Comparison of ENCODE assay signal across 2 cellular contexts in the genomic region with DNA sequence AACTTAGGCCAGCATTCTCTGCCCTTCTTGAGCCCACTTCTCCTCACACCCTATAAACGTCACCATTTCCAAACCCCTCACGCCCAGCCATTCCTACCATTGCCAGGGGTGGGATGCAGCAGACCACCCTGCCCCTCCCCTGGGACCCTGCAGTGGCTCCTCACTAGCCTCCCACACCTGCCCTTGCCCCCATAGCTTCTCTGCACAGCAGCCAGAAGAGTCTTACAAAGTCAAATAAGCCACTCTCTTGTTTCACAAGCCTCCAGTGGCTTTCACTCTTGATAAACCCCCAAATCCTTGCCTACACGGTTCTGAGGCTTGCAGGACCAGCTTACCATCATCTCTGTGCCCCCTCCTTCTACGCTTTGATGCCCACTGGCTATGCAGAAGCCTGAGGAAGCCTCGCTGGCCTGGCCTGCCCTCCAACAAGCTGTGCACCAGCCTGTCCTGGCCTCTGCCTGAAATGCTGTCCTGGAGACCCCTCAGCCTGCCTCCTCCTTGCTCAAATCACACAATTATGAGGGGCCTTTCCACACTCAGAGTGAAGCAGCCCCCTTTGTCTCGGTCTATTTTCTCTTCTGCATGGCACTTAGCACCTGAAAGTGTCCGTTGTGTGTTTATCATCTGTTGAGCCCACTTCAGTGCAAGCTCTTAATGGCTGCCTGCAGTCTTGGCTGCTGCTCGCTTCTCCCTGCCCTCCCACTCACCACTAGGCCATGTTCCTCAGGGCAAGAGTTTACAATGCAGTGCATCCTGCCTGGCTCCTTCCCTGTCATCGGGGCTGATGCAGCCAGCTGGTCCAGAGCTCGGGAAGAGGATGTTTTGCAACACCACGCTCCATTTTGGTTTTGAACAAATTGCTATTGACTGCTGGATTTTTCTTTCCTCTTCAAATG.
TF ChIP-seq lines count a peak whose summit lies in the region.

No MANE protein-coding gene starts in this region.

TF ChIP-seq in GM23338, 12 proteins besides CTCF, POLR2A, EP300 and RAD21 (continues in another document):
- TF ChIP-seq NANOG (IDR thresholded peaks at IDR 0.05; ENCODE audit: borderline replicate concordance) (no peak), EZH2 (IDR thresholded peaks at IDR 0.05; ENCODE audit: low read depth, unreplicated experiment) (no peak), CREB1 (CRISPR knock-in tag; IDR thresholded peaks at IDR 0.05; ENCODE audit: low read depth) (no peak), JUNB (IDR thresholded peaks at IDR 0.05; ENCODE audit: unreplicated experiment) (no peak), STAT1 (IDR thresholded peaks at IDR 0.05; ENCODE audit: unreplicated experiment) (no peak), POLR2AphosphoS5 (IDR thresholded peaks at IDR 0.05; ENCODE audit: low read depth) (no peak)
- TF ChIP-seq, protein P1, sequence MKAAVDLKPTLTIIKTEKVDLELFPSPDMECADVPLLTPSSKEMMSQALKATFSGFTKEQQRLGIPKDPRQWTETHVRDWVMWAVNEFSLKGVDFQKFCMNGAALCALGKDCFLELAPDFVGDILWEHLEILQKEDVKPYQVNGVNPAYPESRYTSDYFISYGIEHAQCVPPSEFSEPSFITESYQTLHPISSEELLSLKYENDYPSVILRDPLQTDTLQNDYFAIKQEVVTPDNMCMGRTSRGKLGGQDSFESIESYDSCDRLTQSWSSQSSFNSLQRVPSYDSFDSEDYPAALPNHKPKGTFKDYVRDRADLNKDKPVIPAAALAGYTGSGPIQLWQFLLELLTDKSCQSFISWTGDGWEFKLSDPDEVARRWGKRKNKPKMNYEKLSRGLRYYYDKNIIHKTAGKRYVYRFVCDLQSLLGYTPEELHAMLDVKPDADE (IDR thresholded peaks at IDR 0.05) = no peak
- TF ChIP-seq, protein P2, sequence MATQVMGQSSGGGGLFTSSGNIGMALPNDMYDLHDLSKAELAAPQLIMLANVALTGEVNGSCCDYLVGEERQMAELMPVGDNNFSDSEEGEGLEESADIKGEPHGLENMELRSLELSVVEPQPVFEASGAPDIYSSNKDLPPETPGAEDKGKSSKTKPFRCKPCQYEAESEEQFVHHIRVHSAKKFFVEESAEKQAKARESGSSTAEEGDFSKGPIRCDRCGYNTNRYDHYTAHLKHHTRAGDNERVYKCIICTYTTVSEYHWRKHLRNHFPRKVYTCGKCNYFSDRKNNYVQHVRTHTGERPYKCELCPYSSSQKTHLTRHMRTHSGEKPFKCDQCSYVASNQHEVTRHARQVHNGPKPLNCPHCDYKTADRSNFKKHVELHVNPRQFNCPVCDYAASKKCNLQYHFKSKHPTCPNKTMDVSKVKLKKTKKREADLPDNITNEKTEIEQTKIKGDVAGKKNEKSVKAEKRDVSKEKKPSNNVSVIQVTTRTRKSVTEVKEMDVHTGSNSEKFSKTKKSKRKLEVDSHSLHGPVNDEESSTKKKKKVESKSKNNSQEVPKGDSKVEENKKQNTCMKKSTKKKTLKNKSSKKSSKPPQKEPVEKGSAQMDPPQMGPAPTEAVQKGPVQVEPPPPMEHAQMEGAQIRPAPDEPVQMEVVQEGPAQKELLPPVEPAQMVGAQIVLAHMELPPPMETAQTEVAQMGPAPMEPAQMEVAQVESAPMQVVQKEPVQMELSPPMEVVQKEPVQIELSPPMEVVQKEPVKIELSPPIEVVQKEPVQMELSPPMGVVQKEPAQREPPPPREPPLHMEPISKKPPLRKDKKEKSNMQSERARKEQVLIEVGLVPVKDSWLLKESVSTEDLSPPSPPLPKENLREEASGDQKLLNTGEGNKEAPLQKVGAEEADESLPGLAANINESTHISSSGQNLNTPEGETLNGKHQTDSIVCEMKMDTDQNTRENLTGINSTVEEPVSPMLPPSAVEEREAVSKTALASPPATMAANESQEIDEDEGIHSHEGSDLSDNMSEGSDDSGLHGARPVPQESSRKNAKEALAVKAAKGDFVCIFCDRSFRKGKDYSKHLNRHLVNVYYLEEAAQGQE (IDR thresholded peaks at IDR 0.05; ENCODE audit: unreplicated experiment) = no peak

TF ChIP-seq in endothelial cell of umbilical vein, 7 proteins besides CTCF, POLR2A, EP300 and RAD21:
- TF ChIP-seq GATA2 (IDR thresholded peaks at IDR 0.05; ENCODE audit: insufficient read depth, insufficient read length, low read depth, low read length) (no peak), JUN (IDR thresholded peaks at IDR 0.05; ENCODE audit: borderline replicate concordance, insufficient read depth, insufficient read length, low read depth) (no peak), MYC (IDR thresholded peaks at IDR 0.05; ENCODE audit: low read depth, low read length) (no peak), POLR2AphosphoS5 (IDR thresholded peaks at IDR 0.05; ENCODE audit: insufficient read depth, low read depth, low read length) (no peak), EZH2 (IDR thresholded peaks at IDR 0.05; ENCODE audit: borderline replicate concordance, low read depth, low read length, severe bottlenecking) (no peak), FOS (IDR thresholded peaks at IDR 0.05; ENCODE audit: borderline replicate concordance, insufficient read depth, low read length) (no peak)
- TF ChIP-seq, protein P3, sequence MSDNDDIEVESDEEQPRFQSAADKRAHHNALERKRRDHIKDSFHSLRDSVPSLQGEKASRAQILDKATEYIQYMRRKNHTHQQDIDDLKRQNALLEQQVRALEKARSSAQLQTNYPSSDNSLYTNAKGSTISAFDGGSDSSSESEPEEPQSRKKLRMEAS (IDR thresholded peaks at IDR 0.05; ENCODE audit: insufficient read depth, insufficient read length) = no peak
